In the genomic region with DNA sequence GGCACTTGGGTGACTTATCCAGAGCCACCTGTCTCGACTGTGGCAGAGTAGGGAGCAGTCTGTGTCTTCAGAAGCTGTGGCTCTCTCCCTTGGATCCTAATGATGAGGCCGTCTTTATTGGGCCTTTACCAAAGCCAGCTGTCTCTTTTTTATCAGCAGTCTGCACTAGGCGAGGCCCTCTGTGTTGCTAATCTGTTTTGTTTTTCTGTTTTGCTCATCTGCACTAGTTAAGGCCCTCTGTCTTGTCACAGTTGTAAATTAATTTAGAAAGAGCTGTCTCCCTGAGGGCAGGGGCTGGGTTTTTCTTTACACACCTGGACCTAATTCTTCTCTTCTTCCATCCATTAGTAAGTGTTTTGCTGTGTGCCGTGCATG, we compare ENCODE assay signal across 1 cellular context.
A peak's percentile ranks its signal among the peaks of the same experiment; 100 is the strongest.
TF ChIP-seq lines count a peak whose summit lies in the region.

No MANE protein-coding gene starts in this region.

TF ChIP-seq in K562, 482 proteins besides CTCF, POLR2A, EP300 and RAD21:
- TF ChIP-seq CBFA2T3 (IDR thresholded peaks at IDR 0.05) (peak; percentile 76), NCOR1 (IDR thresholded peaks at IDR 0.05) (peak; percentile 46; the same call in 1 of the 2 replicates), CBFA2T2 (conservative IDR thresholded peaks at IDR 0.05) (peak; percentile 67), PTBP1 (IDR thresholded peaks at IDR 0.05; ENCODE audit: low read depth, low read length) (no peak), RBM39 (optimal IDR thresholded peaks at IDR 0.05; ENCODE audit: low read depth, low read length) (no peak), ARID1B (IDR thresholded peaks at IDR 0.05) (peak; percentile 39; the same call in 1 of the 2 replicates), MEIS2 (IDR thresholded peaks at IDR 0.05; ENCODE audit: partially characterized antibody) (peak; percentile 65), ZNF785 (CRISPR knock-in tag; IDR thresholded peaks at IDR 0.05) (no peak), FOS (IDR thresholded peaks at IDR 0.05; ENCODE audit: extremely low read depth, insufficient read length) (no peak), TAL1 (IDR thresholded peaks at IDR 0.05) (peak; percentile 37; the same call in 1 of the 2 replicates), GATA2 (CRISPR knock-in tag; IDR thresholded peaks at IDR 0.05) (peak; percentile 18; the same call in 1 of the 2 replicates), MECOM (CRISPR knock-in tag; IDR thresholded peaks at IDR 0.05) (peak; percentile 84), TEAD4 (IDR thresholded peaks at IDR 0.05; ENCODE audit: low read length) (0 out of 2 replicates have a peak, but pooled peaks have one; percentile 15), TEAD4 (CRISPR knock-in tag; IDR thresholded peaks at IDR 0.05; ENCODE audit: borderline replicate concordance) (no peak), TCF3 (CRISPR knock-in tag; IDR thresholded peaks at IDR 0.05) (peak; percentile 77)
- TF ChIP-seq, protein P1, sequence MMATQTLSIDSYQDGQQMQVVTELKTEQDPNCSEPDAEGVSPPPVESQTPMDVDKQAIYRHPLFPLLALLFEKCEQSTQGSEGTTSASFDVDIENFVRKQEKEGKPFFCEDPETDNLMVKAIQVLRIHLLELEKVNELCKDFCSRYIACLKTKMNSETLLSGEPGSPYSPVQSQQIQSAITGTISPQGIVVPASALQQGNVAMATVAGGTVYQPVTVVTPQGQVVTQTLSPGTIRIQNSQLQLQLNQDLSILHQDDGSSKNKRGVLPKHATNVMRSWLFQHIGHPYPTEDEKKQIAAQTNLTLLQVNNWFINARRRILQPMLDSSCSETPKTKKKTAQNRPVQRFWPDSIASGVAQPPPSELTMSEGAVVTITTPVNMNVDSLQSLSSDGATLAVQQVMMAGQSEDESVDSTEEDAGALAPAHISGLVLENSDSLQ (IDR thresholded peaks at IDR 0.05): peak; percentile 29; the same call in 1 of the 2 replicates
- TF ChIP-seq, protein P2, sequence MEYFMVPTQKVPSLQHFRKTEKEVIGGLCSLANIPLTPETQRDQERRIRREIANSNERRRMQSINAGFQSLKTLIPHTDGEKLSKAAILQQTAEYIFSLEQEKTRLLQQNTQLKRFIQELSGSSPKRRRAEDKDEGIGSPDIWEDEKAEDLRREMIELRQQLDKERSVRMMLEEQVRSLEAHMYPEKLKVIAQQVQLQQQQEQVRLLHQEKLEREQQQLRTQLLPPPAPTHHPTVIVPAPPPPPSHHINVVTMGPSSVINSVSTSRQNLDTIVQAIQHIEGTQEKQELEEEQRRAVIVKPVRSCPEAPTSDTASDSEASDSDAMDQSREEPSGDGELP (CRISPR knock-in tag; IDR thresholded peaks at IDR 0.05; ENCODE audit: borderline replicate concordance): peak; percentile 27; the same call in 1 of the 2 replicates
- TF ChIP-seq, protein P3, sequence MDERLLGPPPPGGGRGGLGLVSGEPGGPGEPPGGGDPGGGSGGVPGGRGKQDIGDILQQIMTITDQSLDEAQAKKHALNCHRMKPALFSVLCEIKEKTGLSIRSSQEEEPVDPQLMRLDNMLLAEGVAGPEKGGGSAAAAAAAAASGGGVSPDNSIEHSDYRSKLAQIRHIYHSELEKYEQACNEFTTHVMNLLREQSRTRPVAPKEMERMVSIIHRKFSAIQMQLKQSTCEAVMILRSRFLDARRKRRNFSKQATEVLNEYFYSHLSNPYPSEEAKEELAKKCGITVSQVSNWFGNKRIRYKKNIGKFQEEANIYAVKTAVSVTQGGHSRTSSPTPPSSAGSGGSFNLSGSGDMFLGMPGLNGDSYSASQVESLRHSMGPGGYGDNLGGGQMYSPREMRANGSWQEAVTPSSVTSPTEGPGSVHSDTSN (CRISPR knock-in tag; IDR thresholded peaks at IDR 0.05; ENCODE audit: low read depth): no peak
- TF ChIP-seq, protein P3 (tag; conservative IDR thresholded peaks at IDR 0.05; ENCODE audit: low read depth): peak; percentile 41
